Comparison of ENCODE assay signal across 26 cellular contexts in the genomic region with DNA sequence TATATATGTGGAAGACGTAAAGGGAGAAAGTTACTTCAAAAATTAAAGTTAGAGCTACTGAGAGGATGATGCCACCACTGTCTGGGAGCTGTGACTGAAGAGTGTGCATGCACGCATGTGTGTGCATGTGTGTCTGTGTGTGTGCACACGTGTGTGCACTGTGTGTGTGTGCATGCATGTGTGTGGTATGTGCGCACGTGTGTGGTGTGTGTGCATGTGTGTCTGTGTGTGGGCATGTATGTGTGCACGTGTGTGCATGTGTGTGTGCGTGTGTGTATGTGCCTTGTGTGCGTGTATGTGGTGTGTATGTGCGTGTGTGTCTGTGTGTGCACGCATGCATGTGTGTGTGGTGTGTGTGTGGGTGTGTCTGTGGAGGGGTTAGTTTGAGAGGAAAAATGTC.
"Had no signal": no experiment of that assay in that cellular context is flagged by ENCODE, and none has a peak within 500 bp of the region (broad histone marks: within the 10 kb centered on the region; RNA-seq: fewer than 3 reads in every experiment).

No MANE protein-coding gene starts in this region.

- H3K4me3 Mint-ChIP-seq: activated CD8-positive, alpha-beta T cell treated with anti-CD3 and anti-CD28 coated beads for 36 hours; activated naive CD4-positive, alpha-beta T cell treated with anti-CD3 and anti-CD28 coated beads, Interleukin-2, amount 10 ng/mL, durations not matched to agents 7 days and 5 days; activated naive CD8-positive, alpha-beta T cell treated with anti-CD3 and anti-CD28 coated beads for 36 hours; activated T-cell treated with anti-CD3 and anti-CD28 coated beads, Interleukin-2, amount 50 U/mL, for 72 hours had no signal

- H3K27ac ChIP-seq: brain microvascular endothelial cell, RWPE1, SJCRH30 had no signal

- H3K36me3 ChIP-seq: brain microvascular endothelial cell, SJCRH30 had no signal

- H3K9ac ChIP-seq: SK-N-SH had no signal

- FAIRE-seq: K562 had no signal

- H3K4me1 Mint-ChIP-seq: activated naive CD4-positive, alpha-beta T cell treated with anti-CD3 and anti-CD28 coated beads, Interleukin-2, amount 10 ng/mL, durations not matched to agents 7 days and 5 days; activated naive CD8-positive, alpha-beta T cell treated with anti-CD3 and anti-CD28 coated beads for 36 hours had no signal

- H3K27ac Mint-ChIP-seq: activated CD8-positive, alpha-beta T cell treated with anti-CD3 and anti-CD28 coated beads for 36 hours; activated naive CD4-positive, alpha-beta T cell treated with anti-CD3 and anti-CD28 coated beads, Interleukin-2, amount 10 ng/mL, durations not matched to agents 7 days and 5 days; activated naive CD8-positive, alpha-beta T cell treated with anti-CD3 and anti-CD28 coated beads for 36 hours; activated T-cell treated with anti-CD3 and anti-CD28 coated beads, Interleukin-2, amount 50 U/mL, for 72 hours; activated T-helper 2 cell treated with anti-CD3 and anti-CD28 coated beads, Interferon-gamma antibody, Interleukin-2, Interleukin-4, amounts not matched to agents 10 μg/mL and 5 μg/mL and 100 μg/mL, durations not matched to agents 14 hours and 24 hours and 36 hours had no signal

- H3K4me3 ChIP-seq: K562, SJCRH30 had no signal

- H3K4me1 ChIP-seq: SJCRH30 had no signal

- H3K9me3 ChIP-seq: SJCRH30, SK-N-SH had no signal

- H3K4me2 ChIP-seq: SK-N-SH had no signal

- H3K27me3 ChIP-seq: brain microvascular endothelial cell, SJCRH30 had no signal

- ATAC-seq: activated CD4-positive, CD25-positive, alpha-beta regulatory T cell treated with anti-CD3 and anti-CD28 coated beads, Interleukin-2, amount 50 U/mL, for 24 hours; activated CD8-positive, alpha-beta T cell treated with anti-CD3 and anti-CD28 coated beads for 36 hours; activated T-cell treated with anti-CD3 and anti-CD28 coated beads, Interleukin-2, amount 50 U/mL, for 72 hours; K562; Panc1 had no signal

- DNase-seq: activated CD4-positive, alpha-beta T cell treated with anti-CD3 and anti-CD28 coated beads for 4 hours; activated CD8-positive, alpha-beta memory T cell treated with anti-CD3 and anti-CD28 coated beads, Interleukin-2, amount 50 U/mL, for 4 hours; activated CD8-positive, alpha-beta T cell treated with anti-CD3 and anti-CD28 coated beads for 36 hours; activated gamma-delta T cell treated with Interleukin-2 at 50 U/mL for 16 hours; activated naive CD4-positive, alpha-beta T cell treated with anti-CD3 and anti-CD28 coated beads, Interleukin-2, amount 10 ng/mL, durations not matched to agents 7 days and 5 days; activated naive CD8-positive, alpha-beta T cell treated with anti-CD3 and anti-CD28 coated beads for 36 hours; activated T-cell treated with anti-CD3 and anti-CD28 coated beads, Interleukin-2, amount 50 U/mL, for 72 hours; brain microvascular endothelial cell; cerebellar nuclear complex; Kasumi-1; NCI-H1048; NCI-H146; NCI-H187 treated with DMSO at 0.1 percent for 48 hours; NCI-H2227 treated with DMSO at 0.1 percent for 48 hours; NCI-H526 treated with DMSO at 0.1 percent for 48 hours; NCI-H82; OCI-M1; Right ventricle myocardium superior; SK-N-SH; T-helper 1 cell had no signal

- H3K27me3 Mint-ChIP-seq: activated CD8-positive, alpha-beta T cell treated with anti-CD3 and anti-CD28 coated beads for 36 hours; activated naive CD4-positive, alpha-beta T cell treated with anti-CD3 and anti-CD28 coated beads, Interleukin-2, amount 10 ng/mL, durations not matched to agents 7 days and 5 days; activated naive CD8-positive, alpha-beta T cell treated with anti-CD3 and anti-CD28 coated beads for 36 hours had no signal

- H3K36me3 Mint-ChIP-seq: activated naive CD4-positive, alpha-beta T cell treated with anti-CD3 and anti-CD28 coated beads, Interleukin-2, amount 10 ng/mL, durations not matched to agents 7 days and 5 days; activated naive CD8-positive, alpha-beta T cell treated with anti-CD3 and anti-CD28 coated beads for 36 hours had no signal

- H3K9me3 Mint-ChIP-seq: activated naive CD8-positive, alpha-beta T cell treated with anti-CD3 and anti-CD28 coated beads for 36 hours had no signal
